In the genomic region with DNA sequence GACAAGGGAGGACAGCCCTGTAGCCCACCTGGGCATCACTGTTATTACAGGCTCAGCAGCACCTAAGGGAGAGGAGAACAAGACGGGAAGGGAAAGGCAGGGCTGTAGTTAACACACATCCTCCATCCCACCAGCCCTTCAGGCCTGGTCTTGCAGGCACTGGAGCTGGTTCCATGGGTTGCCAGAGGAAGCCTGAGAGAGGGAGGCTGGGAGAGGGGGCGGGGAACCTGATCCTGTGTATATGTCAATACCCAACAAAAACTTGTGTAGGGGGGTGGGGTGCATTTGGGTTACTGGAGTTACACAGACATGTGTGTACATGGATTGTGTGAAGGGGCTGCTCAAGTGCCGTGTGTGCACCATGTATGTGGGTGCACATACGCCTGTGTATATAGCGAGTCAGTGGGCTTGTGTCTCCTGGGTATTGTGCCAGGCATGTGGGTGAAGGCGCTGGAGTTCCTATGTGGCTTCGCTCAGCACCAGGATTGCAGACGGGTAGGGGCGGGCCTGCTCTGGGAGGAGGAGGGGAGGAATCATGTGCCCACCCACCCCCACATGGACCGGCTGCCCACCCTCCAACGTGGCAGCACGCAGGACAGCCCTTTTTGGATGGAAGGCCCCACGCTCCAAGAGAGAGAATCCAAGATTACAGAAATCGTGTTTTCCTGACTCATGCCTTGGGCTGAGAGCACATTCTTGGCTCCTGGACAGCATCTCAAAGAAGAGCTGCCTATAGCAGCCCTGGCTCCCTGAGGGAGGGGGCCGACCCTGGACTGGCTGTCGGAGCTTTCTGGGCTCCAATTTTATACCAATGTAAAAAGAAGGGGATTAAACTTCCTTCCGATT, we compare ENCODE assay signal across 1 cellular context.
TF ChIP-seq lines count a peak whose summit lies in the region.

No MANE protein-coding gene starts in this region.

TF ChIP-seq in HEK293, 187 proteins besides CTCF, POLR2A, EP300 and RAD21:
- TF ChIP-seq, protein P1, sequence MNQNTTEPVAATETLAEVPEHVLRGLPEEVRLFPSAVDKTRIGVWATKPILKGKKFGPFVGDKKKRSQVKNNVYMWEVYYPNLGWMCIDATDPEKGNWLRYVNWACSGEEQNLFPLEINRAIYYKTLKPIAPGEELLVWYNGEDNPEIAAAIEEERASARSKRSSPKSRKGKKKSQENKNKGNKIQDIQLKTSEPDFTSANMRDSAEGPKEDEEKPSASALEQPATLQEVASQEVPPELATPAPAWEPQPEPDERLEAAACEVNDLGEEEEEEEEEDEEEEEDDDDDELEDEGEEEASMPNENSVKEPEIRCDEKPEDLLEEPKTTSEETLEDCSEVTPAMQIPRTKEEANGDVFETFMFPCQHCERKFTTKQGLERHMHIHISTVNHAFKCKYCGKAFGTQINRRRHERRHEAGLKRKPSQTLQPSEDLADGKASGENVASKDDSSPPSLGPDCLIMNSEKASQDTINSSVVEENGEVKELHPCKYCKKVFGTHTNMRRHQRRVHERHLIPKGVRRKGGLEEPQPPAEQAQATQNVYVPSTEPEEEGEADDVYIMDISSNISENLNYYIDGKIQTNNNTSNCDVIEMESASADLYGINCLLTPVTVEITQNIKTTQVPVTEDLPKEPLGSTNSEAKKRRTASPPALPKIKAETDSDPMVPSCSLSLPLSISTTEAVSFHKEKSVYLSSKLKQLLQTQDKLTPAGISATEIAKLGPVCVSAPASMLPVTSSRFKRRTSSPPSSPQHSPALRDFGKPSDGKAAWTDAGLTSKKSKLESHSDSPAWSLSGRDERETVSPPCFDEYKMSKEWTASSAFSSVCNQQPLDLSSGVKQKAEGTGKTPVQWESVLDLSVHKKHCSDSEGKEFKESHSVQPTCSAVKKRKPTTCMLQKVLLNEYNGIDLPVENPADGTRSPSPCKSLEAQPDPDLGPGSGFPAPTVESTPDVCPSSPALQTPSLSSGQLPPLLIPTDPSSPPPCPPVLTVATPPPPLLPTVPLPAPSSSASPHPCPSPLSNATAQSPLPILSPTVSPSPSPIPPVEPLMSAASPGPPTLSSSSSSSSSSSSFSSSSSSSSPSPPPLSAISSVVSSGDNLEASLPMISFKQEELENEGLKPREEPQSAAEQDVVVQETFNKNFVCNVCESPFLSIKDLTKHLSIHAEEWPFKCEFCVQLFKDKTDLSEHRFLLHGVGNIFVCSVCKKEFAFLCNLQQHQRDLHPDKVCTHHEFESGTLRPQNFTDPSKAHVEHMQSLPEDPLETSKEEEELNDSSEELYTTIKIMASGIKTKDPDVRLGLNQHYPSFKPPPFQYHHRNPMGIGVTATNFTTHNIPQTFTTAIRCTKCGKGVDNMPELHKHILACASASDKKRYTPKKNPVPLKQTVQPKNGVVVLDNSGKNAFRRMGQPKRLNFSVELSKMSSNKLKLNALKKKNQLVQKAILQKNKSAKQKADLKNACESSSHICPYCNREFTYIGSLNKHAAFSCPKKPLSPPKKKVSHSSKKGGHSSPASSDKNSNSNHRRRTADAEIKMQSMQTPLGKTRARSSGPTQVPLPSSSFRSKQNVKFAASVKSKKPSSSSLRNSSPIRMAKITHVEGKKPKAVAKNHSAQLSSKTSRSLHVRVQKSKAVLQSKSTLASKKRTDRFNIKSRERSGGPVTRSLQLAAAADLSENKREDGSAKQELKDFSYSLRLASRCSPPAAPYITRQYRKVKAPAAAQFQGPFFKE (tag by site-specific recombination; IDR thresholded peaks at IDR 0.05; ENCODE audit: borderline replicate concordance): no peak
- TF ChIP-seq ZBTB20 (tag by site-specific recombination; IDR thresholded peaks at IDR 0.05) (no peak), ZNF335 (tag by site-specific recombination; conservative IDR thresholded peaks at IDR 0.05) (peak; percentile 83), ZNF561 (tag by site-specific recombination; IDR thresholded peaks at IDR 0.05; ENCODE audit: borderline replicate concordance) (no peak), ZNF416 (tag by site-specific recombination; IDR thresholded peaks at IDR 0.05) (no peak), OVOL3 (tag by site-specific recombination; IDR thresholded peaks at IDR 0.05) (no peak), SALL2 (tag by site-specific recombination; IDR thresholded peaks at IDR 0.05; ENCODE audit: borderline replicate concordance) (no peak), ZBTB48 (tag by site-specific recombination; IDR thresholded peaks at IDR 0.05) (no peak), SP7 (tag by site-specific recombination; IDR thresholded peaks at IDR 0.05) (no peak), PRDM1 (tag by site-specific recombination; IDR thresholded peaks at IDR 0.05) (no peak), ZNF174 (tag by site-specific recombination; IDR thresholded peaks at IDR 0.05) (no peak), ZFHX2 (tag by site-specific recombination; conservative IDR thresholded peaks at IDR 0.05) (peak; percentile 88), MEIS1 (CRISPR knock-in tag; IDR thresholded peaks at IDR 0.05; ENCODE audit: borderline replicate concordance) (no peak), EGR2 (tag by site-specific recombination; IDR thresholded peaks at IDR 0.05; ENCODE audit: low read depth) (peak; percentile 73), GLI2 (tag by site-specific recombination; IDR thresholded peaks at IDR 0.05; ENCODE audit: borderline replicate concordance, low read depth) (no peak), ZNF670 (tag by site-specific recombination; IDR thresholded peaks at IDR 0.05; ENCODE audit: low read depth) (no peak)
